1 cellular context compared by ENCODE assay signal in the genomic region with DNA sequence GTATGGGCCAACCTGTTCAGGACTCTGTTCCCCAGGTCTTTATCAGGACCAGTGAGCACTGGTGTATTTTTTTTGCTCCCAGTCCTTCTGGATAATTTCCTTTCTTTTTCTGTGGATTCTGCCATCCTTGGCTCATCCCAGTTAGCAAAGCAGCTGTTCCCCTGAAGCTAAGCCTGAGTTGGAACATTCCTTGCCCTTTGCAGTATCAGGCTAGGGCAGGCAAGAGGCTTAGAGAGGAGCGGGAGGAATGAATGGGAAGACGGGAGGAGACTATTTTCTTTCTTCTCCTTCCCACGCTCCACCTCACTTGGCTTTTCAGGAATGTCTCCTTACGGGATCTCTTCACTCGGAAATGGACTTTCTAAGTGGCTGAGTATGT.
TF ChIP-seq lines count a peak whose summit lies in the region.

No MANE protein-coding gene starts in this region.

TF ChIP-seq in GM23338, 12 proteins besides CTCF, POLR2A, EP300 and RAD21 (continued from another document):
- TF ChIP-seq, protein P1, sequence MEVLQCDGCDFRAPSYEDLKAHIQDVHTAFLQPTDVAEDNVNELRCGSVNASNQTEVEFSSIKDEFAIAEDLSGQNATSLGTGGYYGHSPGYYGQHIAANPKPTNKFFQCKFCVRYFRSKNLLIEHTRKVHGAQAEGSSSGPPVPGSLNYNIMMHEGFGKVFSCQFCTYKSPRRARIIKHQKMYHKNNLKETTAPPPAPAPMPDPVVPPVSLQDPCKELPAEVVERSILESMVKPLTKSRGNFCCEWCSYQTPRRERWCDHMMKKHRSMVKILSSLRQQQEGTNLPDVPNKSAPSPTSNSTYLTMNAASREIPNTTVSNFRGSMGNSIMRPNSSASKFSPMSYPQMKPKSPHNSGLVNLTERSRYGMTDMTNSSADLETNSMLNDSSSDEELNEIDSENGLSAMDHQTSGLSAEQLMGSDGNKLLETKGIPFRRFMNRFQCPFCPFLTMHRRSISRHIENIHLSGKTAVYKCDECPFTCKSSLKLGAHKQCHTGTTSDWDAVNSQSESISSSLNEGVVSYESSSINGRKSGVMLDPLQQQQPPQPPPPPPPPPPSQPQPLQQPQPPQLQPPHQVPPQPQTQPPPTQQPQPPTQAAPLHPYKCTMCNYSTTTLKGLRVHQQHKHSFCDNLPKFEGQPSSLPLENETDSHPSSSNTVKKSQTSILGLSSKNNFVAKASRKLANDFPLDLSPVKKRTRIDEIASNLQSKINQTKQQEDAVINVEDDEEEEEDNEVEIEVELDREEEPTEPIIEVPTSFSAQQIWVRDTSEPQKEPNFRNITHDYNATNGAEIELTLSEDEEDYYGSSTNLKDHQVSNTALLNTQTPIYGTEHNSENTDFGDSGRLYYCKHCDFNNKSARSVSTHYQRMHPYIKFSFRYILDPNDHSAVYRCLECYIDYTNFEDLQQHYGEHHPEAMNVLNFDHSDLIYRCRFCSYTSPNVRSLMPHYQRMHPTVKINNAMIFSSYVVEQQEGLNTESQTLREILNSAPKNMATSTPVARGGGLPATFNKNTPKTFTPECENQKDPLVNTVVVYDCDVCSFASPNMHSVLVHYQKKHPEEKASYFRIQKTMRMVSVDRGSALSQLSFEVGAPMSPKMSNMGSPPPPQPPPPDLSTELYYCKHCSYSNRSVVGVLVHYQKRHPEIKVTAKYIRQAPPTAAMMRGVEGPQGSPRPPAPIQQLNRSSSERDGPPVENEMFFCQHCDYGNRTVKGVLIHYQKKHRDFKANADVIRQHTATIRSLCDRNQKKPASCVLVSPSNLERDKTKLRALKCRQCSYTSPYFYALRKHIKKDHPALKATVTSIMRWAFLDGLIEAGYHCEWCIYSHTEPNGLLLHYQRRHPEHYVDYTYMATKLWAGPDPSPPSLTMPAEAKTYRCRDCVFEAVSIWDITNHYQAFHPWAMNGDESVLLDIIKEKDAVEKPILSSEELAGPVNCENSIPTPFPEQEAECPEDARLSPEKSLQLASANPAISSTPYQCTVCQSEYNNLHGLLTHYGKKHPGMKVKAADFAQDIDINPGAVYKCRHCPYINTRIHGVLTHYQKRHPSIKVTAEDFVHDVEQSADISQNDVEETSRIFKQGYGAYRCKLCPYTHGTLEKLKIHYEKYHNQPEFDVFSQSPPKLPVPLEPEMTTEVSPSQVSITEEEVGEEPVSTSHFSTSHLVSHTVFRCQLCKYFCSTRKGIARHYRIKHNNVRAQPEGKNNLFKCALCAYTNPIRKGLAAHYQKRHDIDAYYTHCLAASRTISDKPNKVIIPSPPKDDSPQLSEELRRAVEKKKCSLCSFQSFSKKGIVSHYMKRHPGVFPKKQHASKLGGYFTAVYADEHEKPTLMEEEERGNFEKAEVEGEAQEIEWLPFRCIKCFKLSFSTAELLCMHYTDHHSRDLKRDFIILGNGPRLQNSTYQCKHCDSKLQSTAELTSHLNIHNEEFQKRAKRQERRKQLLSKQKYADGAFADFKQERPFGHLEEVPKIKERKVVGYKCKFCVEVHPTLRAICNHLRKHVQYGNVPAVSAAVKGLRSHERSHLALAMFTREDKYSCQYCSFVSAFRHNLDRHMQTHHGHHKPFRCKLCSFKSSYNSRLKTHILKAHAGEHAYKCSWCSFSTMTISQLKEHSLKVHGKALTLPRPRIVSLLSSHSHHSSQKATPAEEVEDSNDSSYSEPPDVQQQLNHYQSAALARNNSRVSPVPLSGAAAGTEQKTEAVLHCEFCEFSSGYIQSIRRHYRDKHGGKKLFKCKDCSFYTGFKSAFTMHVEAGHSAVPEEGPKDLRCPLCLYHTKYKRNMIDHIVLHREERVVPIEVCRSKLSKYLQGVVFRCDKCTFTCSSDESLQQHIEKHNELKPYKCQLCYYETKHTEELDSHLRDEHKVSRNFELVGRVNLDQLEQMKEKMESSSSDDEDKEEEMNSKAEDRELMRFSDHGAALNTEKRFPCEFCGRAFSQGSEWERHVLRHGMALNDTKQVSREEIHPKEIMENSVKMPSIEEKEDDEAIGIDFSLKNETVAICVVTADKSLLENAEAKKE (CRISPR knock-in tag; IDR thresholded peaks at IDR 0.05) = peak; percentile 84
- TF ChIP-seq ZNF331 (CRISPR knock-in tag; IDR thresholded peaks at IDR 0.05; ENCODE audit: low read depth) = no peak
- TF ChIP-seq, protein P2, sequence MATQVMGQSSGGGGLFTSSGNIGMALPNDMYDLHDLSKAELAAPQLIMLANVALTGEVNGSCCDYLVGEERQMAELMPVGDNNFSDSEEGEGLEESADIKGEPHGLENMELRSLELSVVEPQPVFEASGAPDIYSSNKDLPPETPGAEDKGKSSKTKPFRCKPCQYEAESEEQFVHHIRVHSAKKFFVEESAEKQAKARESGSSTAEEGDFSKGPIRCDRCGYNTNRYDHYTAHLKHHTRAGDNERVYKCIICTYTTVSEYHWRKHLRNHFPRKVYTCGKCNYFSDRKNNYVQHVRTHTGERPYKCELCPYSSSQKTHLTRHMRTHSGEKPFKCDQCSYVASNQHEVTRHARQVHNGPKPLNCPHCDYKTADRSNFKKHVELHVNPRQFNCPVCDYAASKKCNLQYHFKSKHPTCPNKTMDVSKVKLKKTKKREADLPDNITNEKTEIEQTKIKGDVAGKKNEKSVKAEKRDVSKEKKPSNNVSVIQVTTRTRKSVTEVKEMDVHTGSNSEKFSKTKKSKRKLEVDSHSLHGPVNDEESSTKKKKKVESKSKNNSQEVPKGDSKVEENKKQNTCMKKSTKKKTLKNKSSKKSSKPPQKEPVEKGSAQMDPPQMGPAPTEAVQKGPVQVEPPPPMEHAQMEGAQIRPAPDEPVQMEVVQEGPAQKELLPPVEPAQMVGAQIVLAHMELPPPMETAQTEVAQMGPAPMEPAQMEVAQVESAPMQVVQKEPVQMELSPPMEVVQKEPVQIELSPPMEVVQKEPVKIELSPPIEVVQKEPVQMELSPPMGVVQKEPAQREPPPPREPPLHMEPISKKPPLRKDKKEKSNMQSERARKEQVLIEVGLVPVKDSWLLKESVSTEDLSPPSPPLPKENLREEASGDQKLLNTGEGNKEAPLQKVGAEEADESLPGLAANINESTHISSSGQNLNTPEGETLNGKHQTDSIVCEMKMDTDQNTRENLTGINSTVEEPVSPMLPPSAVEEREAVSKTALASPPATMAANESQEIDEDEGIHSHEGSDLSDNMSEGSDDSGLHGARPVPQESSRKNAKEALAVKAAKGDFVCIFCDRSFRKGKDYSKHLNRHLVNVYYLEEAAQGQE (IDR thresholded peaks at IDR 0.05; ENCODE audit: unreplicated experiment) = no peak
